In the genomic region with DNA sequence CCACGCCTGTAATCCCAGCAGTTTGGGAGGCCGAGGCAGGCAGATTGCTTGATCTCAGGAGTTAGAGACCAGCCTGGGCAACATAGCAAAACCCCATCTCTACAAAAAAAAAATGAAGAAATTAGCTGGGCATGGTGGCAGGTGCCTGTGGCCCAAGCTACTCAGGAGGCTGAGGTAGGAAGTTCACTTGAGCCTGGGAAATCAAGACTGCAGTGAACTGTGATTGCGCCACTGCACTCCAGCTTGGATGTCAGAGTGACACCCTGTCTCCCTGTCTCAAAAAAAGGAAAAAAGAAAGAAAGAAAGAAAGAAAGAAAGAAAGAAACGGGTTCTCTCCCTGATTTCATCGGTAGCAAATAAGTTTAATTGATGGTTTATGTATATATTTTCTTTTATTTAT, we compare ENCODE assay signal across 26 cellular contexts.
"Had no signal": no experiment of that assay in that cellular context is flagged by ENCODE, and none has a peak within 500 bp of the region (broad histone marks: within the 10 kb centered on the region; RNA-seq: fewer than 3 reads in every experiment).

No MANE protein-coding gene starts in this region.

- H3K4me2 ChIP-seq: neural progenitor cell had no signal

- ATAC-seq: activated CD4-positive, CD25-positive, alpha-beta regulatory T cell treated with anti-CD3 and anti-CD28 coated beads, Interleukin-2, amount 50 U/mL, for 24 hours; lower lobe of right lung; natural killer cell; stimulated activated naive CD8-positive, alpha-beta T cell treated with anti-CD3 and anti-CD28 coated beads, Interleukin-15, Interleukin-2, amounts not matched to agents 100 U/mL and 50 U/mL, for 24 hours had no signal

- DNase-seq: activated CD4-positive, alpha-beta T cell treated with anti-CD3 and anti-CD28 coated beads for 48 hours; activated CD4-positive, alpha-beta T cell treated with anti-CD3 and anti-CD28 coated beads, Interleukin-2, amount 50 U/mL, for 48 hours; activated CD8-positive, alpha-beta memory T cell treated with anti-CD3 and anti-CD28 coated beads for 24 hours; activated effector memory CD4-positive, alpha-beta T cell treated with Interleukin-2 at 50 U/mL for 16 hours; activated naive CD4-positive, alpha-beta T cell treated with anti-CD3 and anti-CD28 coated beads, Interleukin-2, amount 10 ng/mL, durations not matched to agents 7 days and 5 days; cerebellar nuclear complex; dorsolateral prefrontal cortex; esophagus squamous epithelium; foreskin melanocyte; heart right ventricle; lower lobe of right lung; mesendoderm; natural killer cell; stimulated activated CD4-positive, alpha-beta T cell treated with anti-CD3 and anti-CD28 coated beads, Interleukin-2, amount 100 ng/mL, for 48 hours; stimulated activated naive CD8-positive, alpha-beta T cell treated with anti-CD3 and anti-CD28 coated beads, Interleukin-15, Interleukin-2, amounts not matched to agents 100 U/mL and 50 U/mL, for 24 hours; T-helper 9 cell; testis; WERI-Rb-1 had no signal

- H3K36me3 ChIP-seq: cardiac muscle cell, esophagus squamous epithelium, heart right ventricle, lower lobe of right lung, neural progenitor cell, right atrium auricular region, transverse colon, WERI-Rb-1 had no signal

- H3K27ac ChIP-seq: cardiac muscle cell, coronary artery, dorsolateral prefrontal cortex, esophagus squamous epithelium, heart right ventricle, lower lobe of right lung, neural progenitor cell, right atrium auricular region, testis, WERI-Rb-1 had no signal

- H3K9me3 ChIP-seq: body of pancreas, esophagus squamous epithelium, heart right ventricle, lower lobe of right lung, right atrium auricular region, testis, transverse colon had no signal

- H2AFZ ChIP-seq: neural progenitor cell had no signal

- H3K27me3 ChIP-seq: body of pancreas, neural progenitor cell, right atrium auricular region, testis, transverse colon had no signal

- H3K4me3 ChIP-seq: body of pancreas, cardiac muscle cell, coronary artery, dorsolateral prefrontal cortex, esophagus squamous epithelium, heart right ventricle, lower lobe of right lung, neural progenitor cell, right atrium auricular region, testis, transverse colon had no signal

- FAIRE-seq: TTC549 had no signal

- H3K9ac ChIP-seq: neural progenitor cell had no signal

- H3K4me1 ChIP-seq: body of pancreas, heart right ventricle, lower lobe of right lung, neural progenitor cell, right atrium auricular region, testis, transverse colon had no signal
